ENCODE assay signal across 9 cellular contexts in genomic region chr12:4849024-4849594, GRCh38.
DNase-seq lines count a peak whose midpoint lies in the region; ATAC-seq and TF ChIP-seq lines count a peak whose summit lies in the region.
"Had no signal": no experiment of that assay in that cellular context is flagged by ENCODE, and none has a peak within 500 bp of the region (broad histone marks: within the 10 kb centered on the region; RNA-seq: fewer than 3 reads in every experiment).

No MANE protein-coding gene starts in this region.

- CTCF ChIA-PET in AG04450 (lab: Charles Lee), result interaction anchor here (0.7 to 6.8 kb wide), 25 partner anchors 9 to 487 kb away, joined by 3 to 123 read pairs (median 4); no protein-coding TSS in a partner anchor
- CTCF ChIA-PET in naive thymus-derived CD4-positive, alpha-beta T cell (lab: Charles Lee), result interaction anchor here (0.6 to 0.9 kb wide), 3 partner anchors 8 to 20 kb away, joined by 3 read pairs; no protein-coding TSS in a partner anchor

- H3K27me3 Mint-ChIP-seq in naive thymus-derived CD4-positive, alpha-beta T cell, result peaks cover 0 to 22% (median 4%) of the 10 kb centered on the region in 5 donors

- H3K27ac Mint-ChIP-seq in naive thymus-derived CD4-positive, alpha-beta T cell, result no peak overlapping the region

- H3K9me3 ChIP-seq in AG04450 (ENCODE audit: control insufficient read depth, insufficient read depth, low read length), result no peaks in the 10 kb centered on the region
- no peaks in the 10 kb centered on the region for H3K9me3 ChIP-seq in naive thymus-derived CD4-positive, alpha-beta T cell (ENCODE audit: control insufficient read depth in 2 of 3, low read length in 3 of 3)

- intact Hi-C loops in naive thymus-derived CD4-positive, alpha-beta T cell (cut with micrococcal nuclease), result loop anchor here in 1 of 2 donors (1.0 kb wide), 1 partner anchor 8 kb away; no protein-coding TSS in a partner anchor

- H3K4me1 ChIP-seq in naive thymus-derived CD4-positive, alpha-beta T cell (ENCODE audit: control insufficient read depth in 2 of 2, insufficient read depth in 2 of 2, low read length in 2 of 2), result no peaks in the 10 kb centered on the region

- H3K4me3 ChIP-seq in AG04450 (ENCODE audit: low read depth, low read length), result no peak overlapping the region
- H3K4me3 ChIP-seq in choroid plexus epithelial cell (ENCODE audit: low read depth, low read length), result no peak overlapping the region
- H3K4me3 ChIP-seq in naive thymus-derived CD4-positive, alpha-beta T cell (ENCODE audit: low read length), result no peak overlapping the region

- no peak overlapping the region for H3K27ac ChIP-seq in AG04450 (ENCODE audit: low read depth, low read length)
- no peak overlapping the region for H3K27ac ChIP-seq in naive thymus-derived CD4-positive, alpha-beta T cell (ENCODE audit: low read depth, low read length)
- H3K27ac ChIP-seq: epithelial cell of prostate had no signal

- no peak overlapping the region for H3K4me3 Mint-ChIP-seq in naive thymus-derived CD4-positive, alpha-beta T cell

- H3K36me3 ChIP-seq in naive thymus-derived CD4-positive, alpha-beta T cell (ENCODE audit: control insufficient read depth in 2 of 3, insufficient read depth in 3 of 3, low read length in 3 of 3), result no peaks in the 10 kb centered on the region

- peak; percentile 57 for ATAC-seq in naive thymus-derived CD4-positive, alpha-beta T cell
- ATAC-seq in HG03521 (IDR thresholded peaks at IDR 0.05; ENCODE audit: unreplicated experiment), result no peak
- ATAC-seq in GM21825 (IDR thresholded peaks at IDR 0.05; ENCODE audit: unreplicated experiment), result no peak

- H3K27me3 ChIP-seq in AG04450 (ENCODE audit: control insufficient read depth, insufficient read depth, low read length), result peaks cover 2% of the 10 kb centered on the region
- no peaks in the 10 kb centered on the region for H3K27me3 ChIP-seq in naive thymus-derived CD4-positive, alpha-beta T cell (ENCODE audit: control insufficient read depth in 2 of 2, insufficient read depth in 2 of 2, low read length in 2 of 2)

- TF ChIP-seq CTCF in AG04450 (IDR thresholded peaks at IDR 0.05; ENCODE audit: low read depth, low read length) (peak; percentile 84), choroid plexus epithelial cell (conservative IDR thresholded peaks at IDR 0.05; ENCODE audit: low read depth, low read length) (peak; percentile 80)

- peaks cover 0 to 3% (median 0%) of the 10 kb centered on the region in 11 donors for H3K9me3 Mint-ChIP-seq in naive thymus-derived CD4-positive, alpha-beta T cell

- POLR2A ChIA-PET in AG04450 (lab: Yijun Ruan, JAX), result no interaction called here
- POLR2A ChIA-PET in naive thymus-derived CD4-positive, alpha-beta T cell (lab: Charles Lee), result no interaction called here

- no peak for DNase-seq in AG04450 (ENCODE audit: low read depth, low spot score)
- DNase-seq in EH (ENCODE audit: low read depth), result peak; percentile 46
- peak; percentile 35 for DNase-seq in NCI-H345 treated with DMSO at 0.1 percent for 48 hours (lab: John Stamatoyannopoulos, UW; ENCODE audit: unreplicated experiment)
- peak; percentile 63 for DNase-seq in choroid plexus epithelial cell (ENCODE audit: low read depth)
- DNase-seq in naive thymus-derived CD4-positive, alpha-beta T cell, result peak in 4 of 9 donors; percentile 15 to 20 (median 19)
- DNase-seq in stimulated activated CD4-positive, alpha-beta T cell treated with anti-CD3 and anti-CD28 coated beads, Interleukin-4, amount 100 ng/mL, for 4 hours, result no peak

- H3K4me1 Mint-ChIP-seq in naive thymus-derived CD4-positive, alpha-beta T cell, result peaks cover 0 to 2% (median 0%) of the 10 kb centered on the region in 7 donors

- H3K36me3 Mint-ChIP-seq in naive thymus-derived CD4-positive, alpha-beta T cell, result no peaks in the 10 kb centered on the region

Comparison
In these comparisons a context has a peak if more than half of its experiments do, and no peak if none do; other contexts are left out.
1. DNase-seq: peak in EH (single experiment), NCI-H345 treated with DMSO at 0.1 percent for 48 hours (single experiment) and choroid plexus epithelial cell (single experiment); none in AG04450 (single experiment) and stimulated activated CD4-positive, alpha-beta T cell treated with anti-CD3 and anti-CD28 coated beads, Interleukin-4, amount 100 ng/mL, for 4 hours (0 of 2).